Comparison of ENCODE assay signal across 1 cellular context in the genomic region with DNA sequence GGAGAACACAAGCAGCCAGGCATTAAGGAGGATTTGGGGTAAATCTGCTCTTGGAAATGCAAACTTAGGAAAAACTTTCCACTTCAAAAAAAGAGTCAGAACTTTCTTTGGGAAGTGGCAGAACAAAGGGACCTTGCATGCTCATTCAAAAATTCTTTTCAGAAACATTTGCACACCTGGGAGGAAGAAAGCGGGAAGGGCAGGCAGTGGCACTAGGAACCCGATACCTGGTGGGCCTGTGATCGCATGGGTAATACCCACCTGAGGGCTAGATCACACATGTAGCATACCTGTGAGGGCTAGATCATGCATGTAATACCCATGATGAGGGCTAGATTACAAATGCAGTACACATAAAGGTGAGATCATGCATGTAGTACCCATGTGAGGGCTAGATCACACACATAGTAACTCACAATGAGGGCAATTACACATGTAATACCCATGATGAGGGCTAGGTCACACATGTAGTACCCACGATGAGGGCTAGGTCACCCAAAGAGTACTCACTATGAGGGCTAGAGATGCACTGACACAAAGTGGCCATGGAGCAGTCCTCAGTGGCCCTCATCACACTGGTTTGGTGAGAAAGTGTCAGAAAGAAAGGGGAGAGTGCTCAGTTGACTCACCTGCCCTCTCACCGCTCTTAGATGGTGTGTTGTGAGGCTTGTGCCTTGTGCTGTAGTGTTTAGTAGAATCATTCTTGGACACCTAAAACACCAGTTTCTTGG.
TF ChIP-seq lines count a peak whose summit lies in the region.

No MANE protein-coding gene starts in this region.

TF ChIP-seq in H1, 55 proteins besides CTCF, POLR2A, EP300 and RAD21:
- TF ChIP-seq POLR2AphosphoS5 (IDR thresholded peaks at IDR 0.05; ENCODE audit: low read depth, low read length): no peak
- TF ChIP-seq, protein P1, sequence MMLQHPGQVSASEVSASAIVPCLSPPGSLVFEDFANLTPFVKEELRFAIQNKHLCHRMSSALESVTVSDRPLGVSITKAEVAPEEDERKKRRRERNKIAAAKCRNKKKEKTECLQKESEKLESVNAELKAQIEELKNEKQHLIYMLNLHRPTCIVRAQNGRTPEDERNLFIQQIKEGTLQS (IDR thresholded peaks at IDR 0.05; ENCODE audit: insufficient read depth, low read depth, low read length): no peak
- no peak for TF ChIP-seq SP1 (IDR thresholded peaks at IDR 0.05; ENCODE audit: low read depth, low read length)
- TF ChIP-seq POU5F1 (IDR thresholded peaks at IDR 0.05; ENCODE audit: low read depth, low read length): no peak
- TF ChIP-seq CTBP2 (IDR thresholded peaks at IDR 0.05; ENCODE audit: borderline replicate concordance, insufficient read depth, insufficient read length, low read length): no peak
- TF ChIP-seq, protein P2, sequence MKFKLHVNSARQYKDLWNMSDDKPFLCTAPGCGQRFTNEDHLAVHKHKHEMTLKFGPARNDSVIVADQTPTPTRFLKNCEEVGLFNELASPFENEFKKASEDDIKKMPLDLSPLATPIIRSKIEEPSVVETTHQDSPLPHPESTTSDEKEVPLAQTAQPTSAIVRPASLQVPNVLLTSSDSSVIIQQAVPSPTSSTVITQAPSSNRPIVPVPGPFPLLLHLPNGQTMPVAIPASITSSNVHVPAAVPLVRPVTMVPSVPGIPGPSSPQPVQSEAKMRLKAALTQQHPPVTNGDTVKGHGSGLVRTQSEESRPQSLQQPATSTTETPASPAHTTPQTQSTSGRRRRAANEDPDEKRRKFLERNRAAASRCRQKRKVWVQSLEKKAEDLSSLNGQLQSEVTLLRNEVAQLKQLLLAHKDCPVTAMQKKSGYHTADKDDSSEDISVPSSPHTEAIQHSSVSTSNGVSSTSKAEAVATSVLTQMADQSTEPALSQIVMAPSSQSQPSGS (IDR thresholded peaks at IDR 0.05; ENCODE audit: low read length): no peak
- TF ChIP-seq ASH2L (IDR thresholded peaks at IDR 0.05; ENCODE audit: low read length): no peak
- TF ChIP-seq GTF2F1 (IDR thresholded peaks at IDR 0.05; ENCODE audit: borderline replicate concordance, low read depth, low read length): no peak
- no peak for TF ChIP-seq HDAC2 (IDR thresholded peaks at IDR 0.05; ENCODE audit: borderline replicate concordance in 1 of 2, low read depth in 2 of 2, low read length in 2 of 2)
- no peak for TF ChIP-seq SP2 (IDR thresholded peaks at IDR 0.05; ENCODE audit: low read length)
- no peak for TF ChIP-seq CEBPB (IDR thresholded peaks at IDR 0.05; ENCODE audit: low read depth, low read length)
- no peak for TF ChIP-seq SUZ12 (IDR thresholded peaks at IDR 0.05; ENCODE audit: low read length)
- no peak for TF ChIP-seq SIN3A (conservative IDR thresholded peaks at IDR 0.05 in 1 of 2, IDR thresholded peaks at IDR 0.05 in 1 of 2; ENCODE audit: low read depth in 1 of 2, low read length in 2 of 2)
- no peak for TF ChIP-seq BACH1 (IDR thresholded peaks at IDR 0.05; ENCODE audit: low read length)
- TF ChIP-seq CREB1 (IDR thresholded peaks at IDR 0.05): no peak
